ENCODE assay signal across 7 cellular contexts in genomic region chr3:50617096-50617791, GRCh38. TPM values are rescaled to one million over a fixed set of nuclear protein-coding genes. Genes with fewer than 3 reads are reported as not detected.
A peak's percentile ranks its signal among the peaks of the same experiment; 100 is the strongest.
DNase-seq lines count a peak whose midpoint lies in the region; ATAC-seq and TF ChIP-seq lines count a peak whose summit lies in the region.

MAPKAPK3 (plus strand) TSS chr3:50617151; CDS start chr3:50617566, 415 bp downstream.

- DNase-seq in M059J (ENCODE audit: low read depth) (peak; percentile 28), cardiac muscle cell (ENCODE audit: low read depth in 1 of 2, low spot score in 1 of 2) (peak; percentile 27 to 48), HPDE6-E6E7 (ENCODE audit: extremely low spot score) (no peak)
- DNase-seq in activated T-helper 9 cell treated with anti-CD3 and anti-CD28 coated beads, Interleukin-2, amount 50 U/mL, for 16 hours (ENCODE audit: low read depth) = peak; percentile 18

- ATAC-seq in GM21737 (IDR thresholded peaks at IDR 0.05; ENCODE audit: unreplicated experiment) = peak; percentile 9

- TF ChIP-seq CTCF in GM12875 (IDR thresholded peaks at IDR 0.05; ENCODE audit: borderline replicate concordance, insufficient read depth, low read depth, low read length) (no peak), cardiac muscle cell (IDR thresholded peaks at IDR 0.05; ENCODE audit: low read depth, low read length) (no peak)

- H3K36me3 ChIP-seq in cardiac muscle cell = no peaks in the 10 kb centered on the region
- H3K36me3 ChIP-seq in rectal smooth muscle tissue (ENCODE audit: control insufficient read depth, insufficient read depth, low read length) = no peaks in the 10 kb centered on the region

- H3K4me1 ChIP-seq in cardiac muscle cell (ENCODE audit: low read depth) (peaks cover 15% of the 10 kb centered on the region), rectal smooth muscle tissue (ENCODE audit: control insufficient read depth, insufficient read depth, low read length) (peaks cover 5% of the 10 kb centered on the region)

- H3K27ac ChIP-seq in cardiac muscle cell (peak within 1 kb of the TSS; percentile 87), rectal smooth muscle tissue (ENCODE audit: low read depth, low read length) (peak within 1 kb of the TSS; percentile 74)

- H3K9ac ChIP-seq in rectal smooth muscle tissue (ENCODE audit: low read length) = peak within 1 kb of the TSS; percentile 80

- H3K27me3 ChIP-seq in cardiac muscle cell = no peaks in the 10 kb centered on the region
- no peaks in the 10 kb centered on the region for H3K27me3 ChIP-seq in rectal smooth muscle tissue (ENCODE audit: control insufficient read depth, insufficient read depth, low read length)

- peak within 1 kb of the TSS; percentile 82 for H3K4me3 ChIP-seq in GM12875 (ENCODE audit: low read depth, low read length)
- peak within 1 kb of the TSS; percentile 81 for H3K4me3 ChIP-seq in cardiac muscle cell
- peak within 1 kb of the TSS; percentile 85 for H3K4me3 ChIP-seq in rectal smooth muscle tissue (ENCODE audit: low read length)

- no peaks in the 10 kb centered on the region for H3K9me3 ChIP-seq in cardiac muscle cell (ENCODE audit: low read depth)

RNA-seq across cellular contexts. Expression of gene MAPKAPK3, which starts in this region (rescaled TPM):
- 40.0 and 46.4 TPM in 2 replicates for total RNA-seq in M059J (2014; rRNA removed; shearing (Covaris generic))
- 88.2 and 94.7 TPM in 2 replicates for total RNA-seq in cardiac muscle cell
- polyA plus RNA-seq in cardiac muscle cell = 77.3 and 94.2 TPM in 2 replicates
